8 cellular contexts compared by ENCODE assay signal in genomic region chr7:5428470-5429252, GRCh38. TPM values are rescaled to one million over a fixed set of nuclear protein-coding genes. Genes with fewer than 3 reads are reported as not detected.
A peak's percentile ranks its signal among the peaks of the same experiment; 100 is the strongest.
DNase-seq lines count a peak whose midpoint lies in the region; ATAC-seq, FAIRE-seq and TF ChIP-seq lines count a peak whose summit lies in the region.

No MANE protein-coding gene starts in this region.

- H3K4me3 Mint-ChIP-seq in activated CD8-positive, alpha-beta memory T cell treated with anti-CD3 and anti-CD28 coated beads, Interleukin-2, amount 10 ng/mL, durations not matched to agents 7 days and 5 days = no peak overlapping the region

- H2AFZ ChIP-seq in keratinocyte (ENCODE audit: control insufficient read depth, low read length) (peak overlapping the region; percentile 15), smooth muscle cell (ENCODE audit: low read depth) (no peak overlapping the region)

- H4K20me1 ChIP-seq in keratinocyte (ENCODE audit: control insufficient read depth, extremely low read depth, insufficient read depth, low read length) (no peaks in the 10 kb centered on the region), smooth muscle cell (ENCODE audit: low read depth) (peaks cover 6% of the 10 kb centered on the region)

- H3K9me3 ChIP-seq in breast epithelium (peaks cover 0 to 5% of the 10 kb centered on the region in 2 donors), keratinocyte (ENCODE audit: control insufficient read depth, low read depth, low read length) (no peaks in the 10 kb centered on the region), smooth muscle cell (replicated peaks; ENCODE audit: low read depth) (no peaks in the 10 kb centered on the region)

- no peak for FAIRE-seq in keratinocyte (lab: Jason Lieb, UNC)

- WGBS in smooth muscle cell (ENCODE audit: low lambda C conversion rate) = 4% methylated on average over 47 of the region's 47 CpGs

- peak in 2 of 3 donors; percentile 21 to 25 for TF ChIP-seq CTCF in breast epithelium (IDR thresholded peaks at IDR 0.05)
- peak in 1 of 3 experiments; percentile 5 for TF ChIP-seq CTCF in keratinocyte (optimal IDR thresholded peaks at IDR 0.05 in 1 of 3, IDR thresholded peaks at IDR 0.05 in 1 of 3, conservative IDR thresholded peaks at IDR 0.05 in 1 of 3; ENCODE audit: extremely low read depth in 1 of 3, insufficient read depth in 2 of 3, low read length in 3 of 3)
- TF ChIP-seq CTCF in smooth muscle cell (IDR thresholded peaks at IDR 0.05; ENCODE audit: borderline replicate concordance, insufficient read depth, poor library complexity, severe bottlenecking) = no peak

- H3K4me1 ChIP-seq in breast epithelium (peaks cover 0 to 7% of the 10 kb centered on the region in 2 donors), keratinocyte (ENCODE audit: control insufficient read depth, extremely low read depth, insufficient read depth, low read length) (peaks cover 10% of the 10 kb centered on the region), smooth muscle cell (ENCODE audit: low read depth) (peaks cover 21% of the 10 kb centered on the region)

- peak overlapping the region; percentile 99 for H3K9ac ChIP-seq in keratinocyte (ENCODE audit: control insufficient read depth, extremely low read depth, insufficient read depth, low read length)
- peak overlapping the region; percentile 92 for H3K9ac ChIP-seq in smooth muscle cell (ENCODE audit: low read depth)

- no peak for TF ChIP-seq POLR2A in breast epithelium (IDR thresholded peaks at IDR 0.05)

- H3K4me3 ChIP-seq in breast epithelium (peak overlapping the region; percentile 93 to 98 (median 95)), keratinocyte (ENCODE audit: control insufficient read depth in 2 of 3, extremely low read depth in 1 of 3, insufficient read depth in 2 of 3, low read depth in 1 of 3, low read length in 3 of 3) (peak overlapping the region; percentile 87 to 94 (median 93)), smooth muscle cell (peak overlapping the region; percentile 74)

- no peak overlapping the region for H3K27ac Mint-ChIP-seq in activated CD8-positive, alpha-beta memory T cell treated with anti-CD3 and anti-CD28 coated beads, Interleukin-2, amount 10 ng/mL, durations not matched to agents 7 days and 5 days

- H3K27me3 Mint-ChIP-seq in activated CD8-positive, alpha-beta memory T cell treated with anti-CD3 and anti-CD28 coated beads, Interleukin-2, amount 10 ng/mL, durations not matched to agents 7 days and 5 days = peaks cover 81% of the 10 kb centered on the region

- intact Hi-C loops in breast epithelium (cut with DNase I; ENCODE audit: low total_unique reads) = no loop called here

- H3K4me1 Mint-ChIP-seq in activated CD8-positive, alpha-beta memory T cell treated with anti-CD3 and anti-CD28 coated beads, Interleukin-2, amount 10 ng/mL, durations not matched to agents 7 days and 5 days = peaks cover 29% of the 10 kb centered on the region

- dilution Hi-C loops in keratinocyte (cut with MboI; ENCODE audit: extremely low pct_ligation_motif_present, low sequenced_read_pairs) = no loop called here

- H3K4me2 ChIP-seq in keratinocyte (ENCODE audit: control insufficient read depth, extremely low read depth, insufficient read depth, low read depth, low read length) = peak overlapping the region; percentile 83
- peak overlapping the region; percentile 92 for H3K4me2 ChIP-seq in smooth muscle cell

- peaks cover 2% of the 10 kb centered on the region for H3K9me3 Mint-ChIP-seq in activated CD8-positive, alpha-beta memory T cell treated with anti-CD3 and anti-CD28 coated beads, Interleukin-2, amount 10 ng/mL, durations not matched to agents 7 days and 5 days (ENCODE audit: low read depth)

- no peaks in the 10 kb centered on the region for H3K36me3 Mint-ChIP-seq in activated CD8-positive, alpha-beta memory T cell treated with anti-CD3 and anti-CD28 coated beads, Interleukin-2, amount 10 ng/mL, durations not matched to agents 7 days and 5 days

- DNase-seq in activated CD8-positive, alpha-beta memory T cell treated with anti-CD3 and anti-CD28 coated beads for 24 hours = peak; percentile 60
- DNase-seq in activated CD8-positive, alpha-beta memory T cell treated with anti-CD3 and anti-CD28 coated beads, Interleukin-2, amount 10 ng/mL, durations not matched to agents 7 days and 5 days = no peak
- peak; percentile 67 to 89 for DNase-seq in NCI-H446 (lab: John Stamatoyannopoulos, UW)
- DNase-seq in breast epithelium (ENCODE audit: low spot score in 2 of 2) = peak in 1 of 2 donors; percentile 66
- no peak for DNase-seq in keratinocyte (ENCODE audit: low read depth, low spot score)
- DNase-seq in smooth muscle cell (lab: John Stamatoyannopoulos, UW; ENCODE audit: unreplicated experiment) = peak; percentile 27
- DNase-seq in NCI-H187 (lab: John Stamatoyannopoulos, UW) = no peak

- no peaks in the 10 kb centered on the region for H3K9me1 ChIP-seq in keratinocyte (ENCODE audit: control insufficient read depth, extremely low read depth, insufficient read depth, low read length)

- no peaks in the 10 kb centered on the region for H3K27me3 ChIP-seq in breast epithelium
- H3K27me3 ChIP-seq in keratinocyte (ENCODE audit: control insufficient read depth, extremely low read depth, insufficient read depth, low read length) = no peaks in the 10 kb centered on the region
- H3K27me3 ChIP-seq in smooth muscle cell (ENCODE audit: low read depth) = no peaks in the 10 kb centered on the region

- ATAC-seq in activated CD8-positive, alpha-beta memory T cell treated with anti-CD3 and anti-CD28 coated beads, Interleukin-2, amount 10 ng/mL, durations not matched to agents 7 days and 5 days = no peak
- no peak for ATAC-seq in HG02885 (IDR thresholded peaks at IDR 0.05; ENCODE audit: poor library complexity, unreplicated experiment)

- peaks cover 4% of the 10 kb centered on the region for H3F3A ChIP-seq in smooth muscle cell (ENCODE audit: low read depth)

- H3K27ac ChIP-seq in breast epithelium (peak overlapping the region; percentile 99), keratinocyte (ENCODE audit: control insufficient read depth, insufficient read depth, low read length) (peak overlapping the region; percentile 96), smooth muscle cell (ENCODE audit: low read depth) (peak overlapping the region; percentile 97)

- H3K36me3 ChIP-seq in breast epithelium = no peaks in the 10 kb centered on the region
- peaks cover 2 to 5% of the 10 kb centered on the region in 2 experiments for H3K36me3 ChIP-seq in keratinocyte (ENCODE audit: control insufficient read depth in 2 of 2, extremely low read depth in 1 of 2, insufficient read depth in 2 of 2, low read length in 2 of 2)
- H3K36me3 ChIP-seq in smooth muscle cell (ENCODE audit: low read depth) = no peaks in the 10 kb centered on the region

- CTCF ChIA-PET in activated CD8-positive, alpha-beta memory T cell treated with anti-CD3 and anti-CD28 coated beads, Interleukin-2, amount 10 ng/mL, durations not matched to agents 7 days and 5 days (lab: Charles Lee) = interaction anchor here (1.5 kb wide), 1 partner anchor 188 kb away, joined by 5 read pairs; no protein-coding TSS in a partner anchor

- H3K79me2 ChIP-seq in keratinocyte (ENCODE audit: control insufficient read depth, insufficient read depth, low read length) = peaks cover 65% of the 10 kb centered on the region
- peaks cover 40% of the 10 kb centered on the region for H3K79me2 ChIP-seq in smooth muscle cell (ENCODE audit: low read depth)

RNA-seq across cellular contexts. Expression of gene TNRC18, which starts 5.0 kb away (rescaled TPM):
- 10 to 100 TPM; 64.0 to 65.7 TPM for total RNA-seq in activated CD8-positive, alpha-beta memory T cell treated with anti-CD3 and anti-CD28 coated beads, Interleukin-2, amount 10 ng/mL, durations not matched to agents 7 days and 5 days
- total RNA-seq in breast epithelium = 10 to 100 TPM; 32.2 to 72.4 (median 36.9) TPM
- polyA plus RNA-seq in keratinocyte = 9.3 to 25.7 TPM (median 13.2 TPM) in 3 replicates
- polyA plus RNA-seq in keratinocyte (2011; ENCODE audit: low read depth) = 18.5 TPM
- 7.1 and 13.8 TPM in 2 replicates for polyA plus RNA-seq in keratinocyte (2011; cell fraction: cytosol; rRNA removed)
- 62.2 and 62.8 TPM in 2 replicates for polyA plus RNA-seq in keratinocyte (2011; cell fraction: nucleus; rRNA removed)
- 15.0 and 64.6 TPM in 2 replicates for polyA plus RNA-seq in keratinocyte (2012; ENCODE audit: low replicate concordance)
- 29.6 to 131 TPM (median 30.0 TPM) in 3 replicates for polyA minus RNA-seq in keratinocyte
- 74.2 TPM for polyA minus RNA-seq in keratinocyte (2011; cell fraction: cytosol; rRNA and poly(A)+ RNA removed)
- 86.9 and 115 TPM in 2 replicates for polyA minus RNA-seq in keratinocyte (2011; cell fraction: nucleus; rRNA and poly(A)+ RNA removed)
- total RNA-seq in smooth muscle cell = 16.9 and 40.3 TPM in 2 replicates
- 6.4 and 11.7 TPM in 2 replicates for polyA plus RNA-seq in smooth muscle cell

Comparison
In these comparisons a context has a peak if more than half of its experiments do, and no peak if none do; other contexts are left out.
1. DNase-seq: peak in activated CD8-positive, alpha-beta memory T cell treated with anti-CD3 and anti-CD28 coated beads for 24 hours (single experiment), NCI-H446 (2 of 2) and smooth muscle cell (single experiment); none in activated CD8-positive, alpha-beta memory T cell treated with anti-CD3 and anti-CD28 coated beads, Interleukin-2, amount 10 ng/mL, durations not matched to agents 7 days and 5 days (single experiment), keratinocyte (single experiment) and NCI-H187 (0 of 2).
2. Peak in every context shown above with its lines, with median percentiles within 50 percentile points of each other: H3K27ac ChIP-seq and H3K4me3 ChIP-seq.